In the genomic region with DNA sequence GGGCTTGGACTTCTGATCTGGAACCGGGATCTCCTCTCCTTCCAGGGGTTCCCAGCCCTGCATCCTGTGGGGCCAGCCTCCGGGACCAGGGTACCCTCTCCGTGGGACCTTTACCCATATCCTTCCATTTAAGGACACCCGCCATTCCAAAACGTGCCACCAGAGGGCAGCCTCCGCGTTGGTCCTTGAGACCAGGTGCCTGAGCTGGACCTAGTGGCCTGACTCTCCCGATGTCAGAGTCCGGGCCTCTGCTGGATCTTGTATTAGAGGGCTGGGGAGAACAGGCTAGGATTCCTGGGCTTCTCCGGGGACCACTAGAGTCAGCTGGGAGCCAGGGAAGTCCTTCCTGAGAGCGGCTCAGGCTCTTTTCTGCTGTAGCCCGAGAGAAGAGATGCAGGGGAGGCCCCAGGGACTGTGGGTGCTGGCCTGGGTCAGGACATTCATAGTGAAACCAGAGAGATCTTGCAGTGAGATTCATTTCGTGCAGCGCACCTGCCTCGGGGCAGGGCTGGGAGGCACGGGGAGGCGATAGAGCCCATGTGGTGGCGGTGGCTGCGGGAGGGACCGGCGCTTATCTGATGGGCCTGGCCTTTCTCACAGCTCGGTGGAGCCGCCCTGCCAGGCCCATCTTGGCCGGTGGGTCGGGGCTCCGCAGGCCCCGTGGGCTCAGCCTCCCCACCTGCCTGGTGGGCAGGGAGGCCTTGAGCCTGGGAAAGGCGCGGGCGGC, we compare ENCODE assay signal across 8 cellular contexts. TPM values are rescaled to one million over a fixed set of nuclear protein-coding genes. Genes with fewer than 3 reads are reported as not detected.
A peak's percentile ranks its signal among the peaks of the same experiment; 100 is the strongest.
DNase-seq lines count a peak whose midpoint lies in the region; ATAC-seq and TF ChIP-seq lines count a peak whose summit lies in the region.

No MANE protein-coding gene starts in this region.

- no peak overlapping the region for H3K9ac ChIP-seq in smooth muscle cell (ENCODE audit: low read depth)

- intact Hi-C loops in right cardiac atrium (cut with DNase I), result loop anchor here in 3 of 4 donors (5.0 to 10.0 kb wide), 3 partner anchors 172 to 539 kb away; no protein-coding TSS in a partner anchor

- H3K4me3 ChIP-seq in HAP-1, result no peak overlapping the region
- H3K4me3 ChIP-seq in MG63, result no peak overlapping the region
- H3K4me3 ChIP-seq in right cardiac atrium (ENCODE audit: low read length), result no peak overlapping the region
- H3K4me3 ChIP-seq in smooth muscle cell, result no peak overlapping the region

- WGBS in right cardiac atrium, result 56% methylated on average over 30 of the region's 30 CpGs
- WGBS in smooth muscle cell (ENCODE audit: low lambda C conversion rate), result 59% methylated on average over 27 of the region's 30 CpGs

- in situ Hi-C loops in HAP-1 (cut with MboI; ENCODE audit: low sequenced_read_pairs), result loop anchor here (5.0 kb wide), 2 partner anchors 172 to 537 kb away; no protein-coding TSS in a partner anchor

- H3K36me3 ChIP-seq in HAP-1 (replicated peaks), result no peaks in the 10 kb centered on the region
- no peaks in the 10 kb centered on the region for H3K36me3 ChIP-seq in MG63
- H3K36me3 ChIP-seq in smooth muscle cell (ENCODE audit: low read depth), result no peaks in the 10 kb centered on the region

- H3K9me3 ChIP-seq in HAP-1, result no peaks in the 10 kb centered on the region
- H3K9me3 ChIP-seq in MG63, result no peaks in the 10 kb centered on the region
- no peaks in the 10 kb centered on the region for H3K9me3 ChIP-seq in right cardiac atrium (ENCODE audit: control insufficient read depth, low read length)
- H3K9me3 ChIP-seq in smooth muscle cell (replicated peaks; ENCODE audit: low read depth), result no peaks in the 10 kb centered on the region

- H3K4me2 ChIP-seq in smooth muscle cell, result no peak overlapping the region

- peak; percentile 62 to 71 for ATAC-seq in right cardiac atrium

- H2AFZ ChIP-seq in smooth muscle cell (ENCODE audit: low read depth), result no peak overlapping the region

- DNase-seq in DMS 273 (lab: John Stamatoyannopoulos, UW; ENCODE audit: unreplicated experiment) (peak; percentile 89), DMS 273 treated with DMSO at 0.1 percent for 48 hours (lab: John Stamatoyannopoulos, UW) (no peak), HAP-1 (ENCODE audit: low spot score in 2 of 2) (peak; percentile 56 to 94), MG63 (peak; percentile 66), T-helper 1 cell (peak; percentile 31 to 81 (median 61)), amniotic stem cell (lab: John Stamatoyannopoulos, UW) (peak; percentile 9), right cardiac atrium (peak; percentile 76 to 93 (median 91)), smooth muscle cell (lab: John Stamatoyannopoulos, UW; ENCODE audit: unreplicated experiment) (peak; percentile 41)

- H3K4me1 ChIP-seq in HAP-1, result no peaks in the 10 kb centered on the region
- H3K4me1 ChIP-seq in right cardiac atrium (ENCODE audit: control insufficient read depth, insufficient read depth, low read length), result no peaks in the 10 kb centered on the region
- no peaks in the 10 kb centered on the region for H3K4me1 ChIP-seq in smooth muscle cell (ENCODE audit: low read depth)

- TF ChIP-seq CTCF in smooth muscle cell (IDR thresholded peaks at IDR 0.05; ENCODE audit: borderline replicate concordance, insufficient read depth, poor library complexity, severe bottlenecking), result peak; percentile 79

- H3F3A ChIP-seq in smooth muscle cell (ENCODE audit: low read depth), result no peaks in the 10 kb centered on the region

- H3K27ac ChIP-seq in right cardiac atrium (ENCODE audit: low read length), result no peak overlapping the region
- no peak overlapping the region for H3K27ac ChIP-seq in smooth muscle cell (ENCODE audit: low read depth)

- H3K27me3 ChIP-seq in HAP-1 (ENCODE audit: low read depth), result no peaks in the 10 kb centered on the region
- peaks cover 3% of the 10 kb centered on the region; the same call in 1 of the 2 replicates for H3K27me3 ChIP-seq in MG63
- no peaks in the 10 kb centered on the region for H3K27me3 ChIP-seq in right cardiac atrium (ENCODE audit: control insufficient read depth, insufficient read depth)
- peaks cover 13% of the 10 kb centered on the region for H3K27me3 ChIP-seq in smooth muscle cell (ENCODE audit: low read depth)

- no peaks in the 10 kb centered on the region for H3K79me2 ChIP-seq in smooth muscle cell (ENCODE audit: low read depth)

- no peaks in the 10 kb centered on the region for H4K20me1 ChIP-seq in smooth muscle cell (ENCODE audit: low read depth)

RNA-seq across cellular contexts. Expression of gene SLC7A10, which starts 9.8 kb away (rescaled TPM):
- not detected in 2 replicates for total RNA-seq in MG63 (2014; rRNA removed; shearing (Covaris generic); ENCODE audit: low replicate concordance)
- total RNA-seq in right cardiac atrium, result not detected
- polyA plus RNA-seq in right cardiac atrium, result 0.70 TPM
- total RNA-seq in smooth muscle cell, result not detected in 2 replicates
- 0.51 and 0.73 TPM in 2 replicates for polyA plus RNA-seq in smooth muscle cell

RNA-seq across cellular contexts. Expression of gene LRP3, which starts 41.3 kb away (rescaled TPM):
- 68.8 and 98.8 TPM in 2 replicates for total RNA-seq in MG63 (2014; rRNA removed; shearing (Covaris generic); ENCODE audit: low replicate concordance)
- total RNA-seq in right cardiac atrium, result 10 to 100 TPM; 14.4 to 20.7 (median 14.8) TPM
- polyA plus RNA-seq in right cardiac atrium, result 13.2 TPM
- total RNA-seq in smooth muscle cell, result 13.5 and 17.3 TPM in 2 replicates
- 21.4 and 30.5 TPM in 2 replicates for polyA plus RNA-seq in smooth muscle cell
